In genomic region chr19:39325778-39326680, GRCh38 we compare ENCODE assay signal across 1 cellular context.
TF ChIP-seq lines count a peak whose summit lies in the region.

No MANE protein-coding gene starts in this region.

TF ChIP-seq in HEK293, 187 proteins besides CTCF, POLR2A, EP300 and RAD21 (continued from another document):
- TF ChIP-seq ZBTB17 (tag by site-specific recombination; IDR thresholded peaks at IDR 0.05), result no peak
- TF ChIP-seq, protein P1, sequence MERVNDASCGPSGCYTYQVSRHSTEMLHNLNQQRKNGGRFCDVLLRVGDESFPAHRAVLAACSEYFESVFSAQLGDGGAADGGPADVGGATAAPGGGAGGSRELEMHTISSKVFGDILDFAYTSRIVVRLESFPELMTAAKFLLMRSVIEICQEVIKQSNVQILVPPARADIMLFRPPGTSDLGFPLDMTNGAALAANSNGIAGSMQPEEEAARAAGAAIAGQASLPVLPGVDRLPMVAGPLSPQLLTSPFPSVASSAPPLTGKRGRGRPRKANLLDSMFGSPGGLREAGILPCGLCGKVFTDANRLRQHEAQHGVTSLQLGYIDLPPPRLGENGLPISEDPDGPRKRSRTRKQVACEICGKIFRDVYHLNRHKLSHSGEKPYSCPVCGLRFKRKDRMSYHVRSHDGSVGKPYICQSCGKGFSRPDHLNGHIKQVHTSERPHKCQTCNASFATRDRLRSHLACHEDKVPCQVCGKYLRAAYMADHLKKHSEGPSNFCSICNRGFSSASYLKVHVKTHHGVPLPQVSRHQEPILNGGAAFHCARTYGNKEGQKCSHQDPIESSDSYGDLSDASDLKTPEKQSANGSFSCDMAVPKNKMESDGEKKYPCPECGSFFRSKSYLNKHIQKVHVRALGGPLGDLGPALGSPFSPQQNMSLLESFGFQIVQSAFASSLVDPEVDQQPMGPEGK (tag by site-specific recombination; IDR thresholded peaks at IDR 0.05), result 0 out of 2 replicates have a peak, but pooled peaks have one; percentile 2
